ENCODE assay signal across 10 cellular contexts in the genomic region with DNA sequence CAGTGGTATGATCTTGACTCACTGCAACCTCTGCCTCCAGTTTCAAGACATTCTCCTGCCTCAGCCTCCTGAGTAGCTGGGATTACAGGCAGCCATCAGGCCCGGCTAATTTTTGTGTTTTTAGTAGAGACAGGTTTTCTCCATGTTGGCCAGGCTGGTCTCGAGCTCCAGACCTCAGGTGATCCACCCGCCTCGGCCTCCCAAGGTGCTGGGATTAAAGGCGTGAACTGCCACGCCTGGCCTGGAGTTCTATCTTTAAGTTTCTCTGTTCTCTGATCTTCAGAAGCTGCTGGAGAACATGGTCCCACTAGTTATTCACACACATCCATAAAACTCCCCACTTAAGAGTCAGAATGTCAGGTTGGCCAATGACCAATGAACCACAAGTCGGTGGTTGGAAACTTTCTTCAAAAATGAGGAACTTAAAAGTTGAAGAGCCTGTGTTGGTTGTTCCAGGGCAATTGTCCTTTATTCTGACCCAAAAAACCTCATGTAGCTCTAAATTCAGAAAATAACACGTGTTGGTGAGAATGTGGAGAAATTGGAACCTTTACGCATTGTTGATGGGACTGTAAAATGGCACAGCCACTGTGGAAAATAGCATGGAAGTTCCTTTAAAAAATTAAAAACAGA. TPM values are rescaled to one million over a fixed set of nuclear protein-coding genes. Genes with fewer than 3 reads are reported as not detected.
DNase-seq lines count a peak whose midpoint lies in the region; ATAC-seq and TF ChIP-seq lines count a peak whose summit lies in the region.
"Had no signal": no experiment of that assay in that cellular context is flagged by ENCODE, and none has a peak within 500 bp of the region (broad histone marks: within the 10 kb centered on the region; RNA-seq: fewer than 3 reads in every experiment).

No MANE protein-coding gene starts in this region.

- DNase-seq in GM10248 (ENCODE audit: extremely low spot score) (peak; percentile 58), astrocyte of the hippocampus (ENCODE audit: low read depth, low spot score) (peak; percentile 7), middle frontal gyrus (ENCODE audit: extremely low spot score, low spot score) (no peak), osteocyte (ENCODE audit: extremely low spot score, unreplicated experiment) (no peak)
- DNase-seq in activated CD4-positive, alpha-beta T cell treated with anti-CD3 and anti-CD28 coated beads for 4 hours, result no peak
- DNase-seq: NCI-H2029, T1000 had no signal

- no peak overlapping the region for H3K4me3 Mint-ChIP-seq in osteocyte (ENCODE audit: unreplicated experiment)

- peak; percentile 76 for ATAC-seq in GM21619 (IDR thresholded peaks at IDR 0.05; ENCODE audit: unreplicated experiment)
- peak; percentile 81 for ATAC-seq in HG03565 (IDR thresholded peaks at IDR 0.05; ENCODE audit: unreplicated experiment)
- no peak for ATAC-seq in esophagus mucosa

- H3K4me1 Mint-ChIP-seq in osteocyte (ENCODE audit: unreplicated experiment), result no peaks in the 10 kb centered on the region

- H3K36me3 Mint-ChIP-seq in osteocyte (ENCODE audit: unreplicated experiment), result no peaks in the 10 kb centered on the region

- CTCF ChIA-PET in GM10248 (lab: Yijun Ruan, JAX), result interaction anchor here (1.2 to 3.3 kb wide), 4 partner anchors 13 to 296 kb away, joined by 3 to 30 read pairs (median 5); no protein-coding TSS in a partner anchor

- POLR2A ChIA-PET in GM10248 (lab: Yijun Ruan, JAX), result no interaction called here

- no peaks in the 10 kb centered on the region for H3K27me3 Mint-ChIP-seq in osteocyte (ENCODE audit: unreplicated experiment)

- TF ChIP-seq CTCF in GM10248 (IDR thresholded peaks at IDR 0.05; ENCODE audit: control extremely low read depth, extremely low read depth, low read depth, missing control alignments) (no peak), osteocyte (IDR thresholded peaks at IDR 0.05) (no peak)

- no peak overlapping the region for H3K27ac Mint-ChIP-seq in osteocyte (ENCODE audit: unreplicated experiment)

- no peaks in the 10 kb centered on the region for H3K9me3 Mint-ChIP-seq in osteocyte (ENCODE audit: unreplicated experiment)

RNA-seq across cellular contexts. Expression of a gene that starts 55.9 kb away (rescaled TPM):
- total RNA-seq in esophagus mucosa, result 22.8 TPM
- 15.9 and 16.7 TPM in 2 replicates for total RNA-seq in osteocyte

RNA-seq across cellular contexts. Expression of a gene that starts 56.3 kb away (rescaled TPM):
- total RNA-seq in esophagus mucosa (not detected), osteocyte (0.21 and 0.24 TPM in 2 replicates)

RNA-seq across cellular contexts. Expression of a gene that starts 56.3 kb away (rescaled TPM):
- total RNA-seq in esophagus mucosa (not detected), osteocyte (0.21 TPM in 1 of 2 replicates, not detected in the other)

Comparison
In these comparisons a context has a peak if more than half of its experiments do, and no peak if none do; other contexts are left out.
1. DNase-seq: peak in GM10248 (single experiment) and astrocyte of the hippocampus (single experiment); none in activated CD4-positive, alpha-beta T cell treated with anti-CD3 and anti-CD28 coated beads for 4 hours (0 of 2), middle frontal gyrus (single experiment) and osteocyte (single experiment).